Comparison of ENCODE assay signal across 8 cellular contexts in genomic region chrX:78517124-78517523, GRCh38.
DNase-seq lines count a peak whose midpoint lies in the region; ATAC-seq and TF ChIP-seq lines count a peak whose summit lies in the region.

No MANE protein-coding gene starts in this region.

- H3K4me1 ChIP-seq in mesendoderm (ENCODE audit: control insufficient read depth, low read depth, low read length) (no peaks in the 10 kb centered on the region), GM23248 (ENCODE audit: insufficient read depth) (no peaks in the 10 kb centered on the region)

- H2AK5ac ChIP-seq in mesendoderm (ENCODE audit: low read length) = no peak overlapping the region

- H3K27ac ChIP-seq in mesendoderm (ENCODE audit: low read depth, low read length) (no peak overlapping the region), GM23248 (no peak overlapping the region)

- WGBS in mesendoderm (ENCODE audit: extremely low coverage, insufficient coverage, low lambda C conversion rate) = no CpG with 5 or more reads among the region's 4 CpGs
- WGBS in GM23248 (ENCODE audit: low coverage in 1 of 2, low lambda C conversion rate in 2 of 2, missing lambda C conversion rate in 2 of 2), 2 experiments = 73 to 80% methylated on average over 3 to 4 of the region's 4 CpGs

- no peaks in the 10 kb centered on the region for H3K79me1 ChIP-seq in mesendoderm (ENCODE audit: low read length)

- H2BK120ac ChIP-seq in mesendoderm (ENCODE audit: low read depth, low read length) = no peak overlapping the region

- H3K56ac ChIP-seq in mesendoderm (ENCODE audit: low read length) = no peak overlapping the region

- H3K36me3 ChIP-seq in mesendoderm (ENCODE audit: control insufficient read depth, insufficient read depth, low read length) (no peaks in the 10 kb centered on the region), GM23248 (ENCODE audit: low read depth) (no peaks in the 10 kb centered on the region)

- H4K8ac ChIP-seq in mesendoderm (ENCODE audit: low read depth, low read length) = no peak overlapping the region

- in situ Hi-C loops in GM23248 (cut with MboI) = no loop called here

- no peaks in the 10 kb centered on the region for H3K9me3 ChIP-seq in GM23248 (ENCODE audit: low read depth)

- DNase-seq in GM12865 (ENCODE audit: low read depth) = peak; percentile 76
- DNase-seq in activated CD4-positive, alpha-beta T cell treated with anti-CD3 and anti-CD28 coated beads for 1 hour = peak; percentile 35
- DNase-seq in immature natural killer cell = peak; percentile 8 to 23 (median 17)
- DNase-seq in ureter (ENCODE audit: low spot score) = no peak
- no peak for DNase-seq in midbrain (lab: John Stamatoyannopoulos, UW)
- no peak for DNase-seq in mesendoderm
- DNase-seq in GM23248 = no peak

- no peaks in the 10 kb centered on the region for H3F3A ChIP-seq in GM23248 (ENCODE audit: insufficient read depth)

- H4K20me1 ChIP-seq in GM23248 (ENCODE audit: insufficient read depth) = no peaks in the 10 kb centered on the region

- H2AFZ ChIP-seq in GM23248 = no peak overlapping the region

- ATAC-seq in HG02852 (IDR thresholded peaks at IDR 0.05; ENCODE audit: unreplicated experiment) = peak; percentile 89

- peaks cover 0 to 2% (median 0%) of the 10 kb centered on the region in 3 donors for H3K27me3 Mint-ChIP-seq in immature natural killer cell (ENCODE audit: low read depth in 3 of 3)

- no peaks in the 10 kb centered on the region for H3K9me2 ChIP-seq in GM23248 (ENCODE audit: insufficient read depth)

- no peak overlapping the region for H3K18ac ChIP-seq in mesendoderm (ENCODE audit: low read length)

- H3K4ac ChIP-seq in mesendoderm (ENCODE audit: low read depth, low read length) = no peak overlapping the region

- H3K4me3 ChIP-seq in GM12865 (ENCODE audit: low read depth, low read length) = no peak overlapping the region
- H3K4me3 ChIP-seq in mesendoderm (ENCODE audit: low read length) = no peak overlapping the region
- no peak overlapping the region for H3K4me3 ChIP-seq in GM23248

- no peak overlapping the region for H3K4me3 Mint-ChIP-seq in immature natural killer cell

- H3K27ac Mint-ChIP-seq in immature natural killer cell = no peak overlapping the region

- no peaks in the 10 kb centered on the region for H3K4me1 Mint-ChIP-seq in immature natural killer cell

- H3K79me2 ChIP-seq in mesendoderm (ENCODE audit: control insufficient read depth, insufficient read depth, low read length) (no peaks in the 10 kb centered on the region), GM23248 (ENCODE audit: insufficient read depth) (no peaks in the 10 kb centered on the region)

- no peak overlapping the region for H2BK15ac ChIP-seq in mesendoderm (replicated peaks; ENCODE audit: low read depth)

- H4K5ac ChIP-seq in mesendoderm (ENCODE audit: low read length) = no peak overlapping the region

- no peak overlapping the region for H3K4me2 ChIP-seq in mesendoderm (ENCODE audit: low read length)
- no peak overlapping the region for H3K4me2 ChIP-seq in GM23248 (ENCODE audit: unreplicated experiment)

- H3K27me3 ChIP-seq in mesendoderm (ENCODE audit: insufficient read depth, low read length, poor library complexity) (no peaks in the 10 kb centered on the region), GM23248 (replicated peaks; ENCODE audit: insufficient read depth) (no peaks in the 10 kb centered on the region)

- no peak overlapping the region for H2BK5ac ChIP-seq in mesendoderm (ENCODE audit: low read length)

- H3K9ac ChIP-seq in mesendoderm (ENCODE audit: low read length) = no peak overlapping the region
- H3K9ac ChIP-seq in GM23248 = no peak overlapping the region

- no peaks in the 10 kb centered on the region for H3K9me3 Mint-ChIP-seq in immature natural killer cell

- H3K36me3 Mint-ChIP-seq in immature natural killer cell = no peaks in the 10 kb centered on the region

- H3K23ac ChIP-seq in mesendoderm (ENCODE audit: low read length) = no peak overlapping the region

- no peak for TF ChIP-seq CTCF in GM12865 (IDR thresholded peaks at IDR 0.05; ENCODE audit: insufficient read depth, low read depth, low read length, missing control alignments)

Comparison
In these comparisons a context has a peak if more than half of its experiments do, and no peak if none do; other contexts are left out.
1. DNase-seq: peak in GM12865 (single experiment), activated CD4-positive, alpha-beta T cell treated with anti-CD3 and anti-CD28 coated beads for 1 hour (single experiment) and immature natural killer cell (3 of 3); none in ureter (single experiment), midbrain (single experiment), mesendoderm (single experiment) and GM23248 (single experiment).